8 cellular contexts compared by ENCODE assay signal in the genomic region with DNA sequence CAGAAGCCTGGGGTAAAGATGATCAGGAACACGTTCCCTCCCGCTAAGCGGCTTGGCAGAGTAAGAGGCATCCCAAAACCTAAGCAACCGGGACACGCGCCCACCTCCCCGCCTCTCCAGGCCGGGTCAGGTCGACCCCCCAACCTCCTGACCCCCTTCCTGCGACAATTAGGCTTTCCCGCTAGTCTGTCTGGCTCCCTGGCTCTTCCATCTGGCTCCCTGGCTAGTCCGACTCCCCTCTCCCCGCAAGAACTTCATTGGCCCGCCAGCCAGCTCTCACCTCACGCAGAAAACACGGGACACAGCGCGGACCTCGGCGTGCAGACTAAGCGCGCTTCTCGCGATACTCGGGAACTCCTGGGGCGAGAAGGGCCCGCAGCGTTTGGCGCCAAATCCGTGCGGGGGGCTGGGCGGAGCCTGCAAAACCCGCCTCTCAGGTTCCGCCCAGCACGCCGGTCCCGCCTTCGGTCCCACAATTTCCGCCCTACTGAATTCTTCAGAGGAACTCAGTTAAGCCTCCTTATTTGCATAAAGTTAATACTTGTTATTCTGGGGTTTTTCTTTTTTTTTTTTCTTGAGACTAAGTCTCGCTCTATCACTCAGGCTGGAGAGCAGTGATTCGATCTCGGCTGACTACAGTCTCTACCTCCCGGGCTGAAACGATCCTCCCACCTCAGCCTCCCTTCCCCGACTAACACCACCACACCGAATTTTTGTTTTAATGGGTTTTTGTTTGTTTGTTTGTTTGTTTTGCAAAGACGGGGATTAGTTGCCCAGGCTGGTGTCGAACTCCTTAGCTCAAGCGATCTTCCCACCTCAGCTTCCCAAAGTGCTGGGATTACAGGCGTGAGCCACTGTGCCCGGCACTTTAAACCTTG. TPM values are rescaled to one million over a fixed set of nuclear protein-coding genes. Genes with fewer than 3 reads are reported as not detected.
A peak's percentile ranks its signal among the peaks of the same experiment; 100 is the strongest.
DNase-seq lines count a peak whose midpoint lies in the region; ATAC-seq lines count a peak whose summit lies in the region.

A gene with protein sequence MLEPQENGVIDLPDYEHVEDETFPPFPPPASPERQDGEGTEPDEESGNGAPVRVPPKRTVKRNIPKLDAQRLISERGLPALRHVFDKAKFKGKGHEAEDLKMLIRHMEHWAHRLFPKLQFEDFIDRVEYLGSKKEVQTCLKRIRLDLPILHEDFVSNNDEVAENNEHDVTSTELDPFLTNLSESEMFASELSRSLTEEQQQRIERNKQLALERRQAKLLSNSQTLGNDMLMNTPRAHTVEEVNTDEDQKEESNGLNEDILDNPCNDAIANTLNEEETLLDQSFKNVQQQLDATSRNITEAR (minus strand): TSS at position 327 of the 878 bp plus-strand sequence. CDS start 3,738 bp downstream, outside the sequence.

- no peaks in the 10 kb centered on the region for H3K9me3 ChIP-seq in endocrine pancreas (ENCODE audit: control insufficient read depth, low read length)
- H3K9me3 ChIP-seq in mesenchymal stem cell (ENCODE audit: control insufficient read depth, low read length) = no peaks in the 10 kb centered on the region

- no peak within 1 kb of the TSS for H3K23ac ChIP-seq in mesenchymal stem cell (ENCODE audit: low read length in 2 of 2)

- H2BK15ac ChIP-seq in mesenchymal stem cell (ENCODE audit: low read depth, poor library complexity, severe bottlenecking) = no peak within 1 kb of the TSS

- in situ Hi-C loops in Caki2 (cut with HindIII; ENCODE audit: low pct_unique_long_range_greater_than_20kb, low sequenced_read_pairs) = no loop called here

- H4K8ac ChIP-seq in mesenchymal stem cell (ENCODE audit: low read length) = peak within 1 kb of the TSS; percentile 83

- H3K4me3 ChIP-seq in endocrine pancreas (ENCODE audit: control insufficient read depth, insufficient read depth, low read length) = peak within 1 kb of the TSS; percentile 75
- H3K4me3 ChIP-seq in mesenchymal stem cell (ENCODE audit: insufficient read depth in 1 of 2, low read depth in 1 of 2, low read length in 2 of 2) = peak within 1 kb of the TSS; percentile 64 to 84

- H2AFZ ChIP-seq in mesenchymal stem cell (ENCODE audit: low read depth, low read length) = peak within 1 kb of the TSS; percentile 83

- H2BK12ac ChIP-seq in mesenchymal stem cell (ENCODE audit: low read length in 2 of 2) = no peak within 1 kb of the TSS

- H2BK120ac ChIP-seq in mesenchymal stem cell (ENCODE audit: low read depth, low read length) = peak within 1 kb of the TSS; percentile 19

- H3K79me1 ChIP-seq in mesenchymal stem cell (replicated peaks; ENCODE audit: low read length, poor library complexity, severe bottlenecking) = peaks cover 7% of the 10 kb centered on the region

- 9% methylated on average over 37 of the region's 51 CpGs for WGBS in mesenchymal stem cell

- H3K14ac ChIP-seq in mesenchymal stem cell (ENCODE audit: low read length in 2 of 2) = peak within 1 kb of the TSS in 1 of 2 experiments; percentile 30

- peak within 1 kb of the TSS; percentile 79 for H3K9ac ChIP-seq in endocrine pancreas (ENCODE audit: control insufficient read depth, insufficient read depth, low read length)
- H3K9ac ChIP-seq in mesenchymal stem cell (ENCODE audit: low read length) = peak within 1 kb of the TSS; percentile 95

- peak within 1 kb of the TSS; percentile 39 for H4K91ac ChIP-seq in mesenchymal stem cell (ENCODE audit: low read length)

- peak within 1 kb of the TSS; percentile 3 for H3K27ac ChIP-seq in mesenchymal stem cell (ENCODE audit: low read length, poor library complexity, severe bottlenecking)

- H3K4me1 ChIP-seq in endocrine pancreas (ENCODE audit: control insufficient read depth, insufficient read depth, low read length) = no peaks in the 10 kb centered on the region
- H3K4me1 ChIP-seq in mesenchymal stem cell (ENCODE audit: control insufficient read depth, insufficient read depth, low read depth, low read length) = peaks cover 3% of the 10 kb centered on the region

- no peak within 1 kb of the TSS for H2BK5ac ChIP-seq in mesenchymal stem cell (ENCODE audit: low read depth, low read length, poor library complexity, severe bottlenecking)

- H3K4ac ChIP-seq in mesenchymal stem cell (ENCODE audit: low read depth in 1 of 2, low read length in 2 of 2) = peak within 1 kb of the TSS; percentile 24

- H3K18ac ChIP-seq in mesenchymal stem cell (ENCODE audit: low read depth in 1 of 2, low read length in 2 of 2) = peak within 1 kb of the TSS; percentile 58 to 84

- ATAC-seq in GM21390 (IDR thresholded peaks at IDR 0.05; ENCODE audit: unreplicated experiment) = peak; percentile 84

- peak within 1 kb of the TSS; percentile 86 for H3K4me2 ChIP-seq in mesenchymal stem cell (ENCODE audit: low read length, poor library complexity, severe bottlenecking)

- DNase-seq in Caki2 (ENCODE audit: low read depth) (peak; percentile 90), HUDEP-2 (lab: John Stamatoyannopoulos, UW; ENCODE audit: unreplicated experiment in 76 of 76) (peak; percentile 14 to 95 (median 92)), NOMO-1 treated with dmso at 0.1 percent for 144 hours (lab: John Stamatoyannopoulos, UW; ENCODE audit: unreplicated experiment) (peak; percentile 97), mesenchymal stem cell (peak; percentile 95)
- peak; percentile 90 to 95 (median 94) for DNase-seq in activated CD8-positive, alpha-beta memory T cell treated with anti-CD3 and anti-CD28 coated beads for 48 hours (ENCODE audit: low read depth in 2 of 3, low spot score in 2 of 3)
- DNase-seq in stimulated activated CD8-positive, alpha-beta memory T cell treated with anti-CD3 and anti-CD28 coated beads, Interleukin-12 subunit alpha, Interleukin-12 subunit beta, amount 100 ng/mL, for 24 hours (ENCODE audit: extremely low read depth) = peak; percentile 93

- H3K36me3 ChIP-seq in endocrine pancreas (ENCODE audit: control insufficient read depth, insufficient read depth, low read length) = no peaks in the 10 kb centered on the region
- H3K36me3 ChIP-seq in mesenchymal stem cell (ENCODE audit: control insufficient read depth in 1 of 2, insufficient read depth in 2 of 2, low read depth in 1 of 2, low read length in 2 of 2) = peaks cover 0 to 5% of the 10 kb centered on the region in 2 experiments

- H2AK5ac ChIP-seq in mesenchymal stem cell (ENCODE audit: low read length, severe bottlenecking) = no peak within 1 kb of the TSS

- H3K27me3 ChIP-seq in endocrine pancreas (ENCODE audit: control insufficient read depth, insufficient read depth, low read length) (no peaks in the 10 kb centered on the region), mesenchymal stem cell (ENCODE audit: control insufficient read depth in 1 of 2, insufficient read depth in 1 of 2, low read length in 2 of 2) (no peaks in the 10 kb centered on the region)

RNA-seq across cellular contexts. Expression of the gene that starts here (rescaled TPM):
- total RNA-seq in Caki2 (2014; rRNA removed; shearing (Covaris generic); ENCODE audit: low replicate concordance) = 14.8 and 30.0 TPM in 2 replicates
- polyA plus RNA-seq in mesenchymal stem cell (2013, experiment 1 of 2) = 5.0 TPM
- 6.4 TPM for polyA plus RNA-seq in mesenchymal stem cell (2013, experiment 2 of 2)

Comparison
In these comparisons a context has a peak if more than half of its experiments do, and no peak if none do; other contexts are left out.
1. Peak in every context shown above with its lines: DNase-seq, ATAC-seq, H3K4me3 ChIP-seq and H3K27ac ChIP-seq.